12 cellular contexts compared by ENCODE assay signal in the genomic region with DNA sequence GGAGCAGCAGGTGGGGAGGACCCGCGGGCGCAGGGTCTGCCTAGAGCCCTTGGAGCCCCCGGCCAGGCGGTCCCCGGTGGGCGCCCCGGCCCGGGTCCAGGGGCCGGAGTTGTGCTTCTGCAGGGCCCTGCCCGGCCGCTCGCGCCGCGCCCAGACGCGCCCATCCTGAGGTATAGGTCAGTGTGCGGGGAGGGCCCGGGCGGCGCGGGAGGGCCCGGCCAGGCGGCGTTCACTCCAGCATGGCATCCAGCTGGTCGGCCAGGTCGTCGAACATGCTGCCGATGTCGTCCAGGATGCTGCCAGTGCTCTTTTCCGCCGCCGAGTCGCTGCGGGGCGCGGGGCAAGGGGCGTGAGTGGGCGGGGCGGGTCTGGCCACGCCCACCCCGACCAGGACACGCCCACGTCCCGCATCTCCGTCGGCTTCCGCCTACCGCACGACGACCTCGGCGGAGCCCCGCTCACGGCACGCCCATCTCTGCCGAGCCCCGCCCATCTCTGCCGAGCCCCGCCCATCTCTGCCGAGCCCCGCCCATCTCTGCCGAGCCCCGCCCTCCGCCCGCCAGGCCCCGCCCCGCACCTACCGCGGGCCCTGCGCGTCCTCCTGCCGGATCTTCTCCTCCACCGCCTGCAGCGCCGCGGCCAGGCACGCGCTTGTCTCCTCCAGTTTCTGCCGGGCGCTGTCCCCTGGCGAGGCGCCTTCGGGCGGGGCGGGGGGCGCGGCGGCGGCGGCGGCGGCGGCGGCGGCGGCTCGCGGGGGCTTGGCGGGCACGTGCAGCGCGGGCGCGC. TPM values are rescaled to one million over a fixed set of nuclear protein-coding genes. Genes with fewer than 3 reads are reported as not detected.
DNase-seq lines count a peak whose midpoint lies in the region; ATAC-seq, FAIRE-seq and TF ChIP-seq lines count a peak whose summit lies in the region.
"Had no signal": no experiment of that assay in that cellular context is flagged by ENCODE, and none has a peak within 500 bp of the region (broad histone marks: within the 10 kb centered on the region; RNA-seq: fewer than 3 reads in every experiment).

No MANE protein-coding gene starts in this region.

- H3K4me2 ChIP-seq in HCT116 (ENCODE audit: low read length): no peak overlapping the region
- H3K4me2 ChIP-seq in endothelial cell of umbilical vein (ENCODE audit: insufficient read depth, low read length): no peak overlapping the region

- TF ChIP-seq POLR2A in HCT116 (IDR thresholded peaks at IDR 0.05; ENCODE audit: borderline replicate concordance, extremely low read depth, insufficient read depth, insufficient read length): no peak
- TF ChIP-seq POLR2A in endothelial cell of umbilical vein (IDR thresholded peaks at IDR 0.05; ENCODE audit: low read depth, low read length): peak; percentile 53

- no peak for DNase-seq in HCT116 (ENCODE audit: low read depth, low spot score)
- peak; percentile 26 for DNase-seq in activated CD4-positive, alpha-beta T cell treated with anti-CD3 and anti-CD28 coated beads, Interleukin-2, amount 50 U/mL, for 1 hour
- DNase-seq in endothelial cell of umbilical vein (ENCODE audit: low read depth, low spot score): peak; percentile 44
- peak; percentile 18 to 26 for DNase-seq in stimulated activated CD4-positive, alpha-beta T cell treated with anti-CD3 and anti-CD28 coated beads, Interleukin-15, amount 100 ng/mL, for 48 hours (ENCODE audit: low read depth in 2 of 2)
- DNase-seq in activated T-helper 2 cell treated with anti-CD3 and anti-CD28 coated beads, Interferon-gamma antibody, Interleukin-2, Interleukin-4, amounts not matched to agents 10 μg/mL and 5 μg/mL and 100 μg/mL, durations not matched to agents 14 hours and 24 hours and 36 hours (ENCODE audit: low spot score): no peak
- DNase-seq in AG08396 (ENCODE audit: low spot score): no peak
- no peak for DNase-seq in KG1 (lab: John Stamatoyannopoulos, UW)
- no peak for DNase-seq in NCI-H1105 treated with DMSO at 0.1 percent for 48 hours (lab: John Stamatoyannopoulos, UW)
- DNase-seq: midbrain, NCI-H510A had no signal

- H3K4me3 ChIP-seq in HCT116 (replicated peaks in 1 of 2; ENCODE audit: low read depth in 1 of 2, low read length in 2 of 2) (no peak overlapping the region), endothelial cell of umbilical vein (replicated peaks in 1 of 3; ENCODE audit: insufficient read depth in 1 of 3, low read depth in 1 of 3, low read length in 3 of 3) (no peak overlapping the region)
- H3K4me3 ChIP-seq: vagina had no signal

- no peaks in the 10 kb centered on the region for H3K4me1 Mint-ChIP-seq in activated T-helper 2 cell treated with anti-CD3 and anti-CD28 coated beads, Interferon-gamma antibody, Interleukin-2, Interleukin-4, amounts not matched to agents 10 μg/mL and 5 μg/mL and 100 μg/mL, durations not matched to agents 14 hours and 24 hours and 36 hours (ENCODE audit: low read depth)

- no peaks in the 10 kb centered on the region for H4K20me1 ChIP-seq in HCT116 (ENCODE audit: insufficient read depth)
- H4K20me1 ChIP-seq in endothelial cell of umbilical vein (replicated peaks; ENCODE audit: control insufficient read depth, extremely low read depth, insufficient read depth, low read length): no peaks in the 10 kb centered on the region

- intact Hi-C loops in HCT116 (cut with micrococcal nuclease) (no loop called here), endothelial cell of umbilical vein (cut with micrococcal nuclease) (no loop called here)
- intact Hi-C loops in activated T-helper 2 cell treated with anti-CD3 and anti-CD28 coated beads, Interferon-gamma antibody, Interleukin-2, Interleukin-4, amounts not matched to agents 10 μg/mL and 5 μg/mL and 100 μg/mL, durations not matched to agents 14 hours and 24 hours and 36 hours (cut with micrococcal nuclease): no loop called here

- H3K4me3 Mint-ChIP-seq in activated T-helper 2 cell treated with anti-CD3 and anti-CD28 coated beads, Interferon-gamma antibody, Interleukin-2, Interleukin-4, amounts not matched to agents 10 μg/mL and 5 μg/mL and 100 μg/mL, durations not matched to agents 14 hours and 24 hours and 36 hours (ENCODE audit: low read depth): no peak overlapping the region

- H3K36me3 Mint-ChIP-seq in activated T-helper 2 cell treated with anti-CD3 and anti-CD28 coated beads, Interferon-gamma antibody, Interleukin-2, Interleukin-4, amounts not matched to agents 10 μg/mL and 5 μg/mL and 100 μg/mL, durations not matched to agents 14 hours and 24 hours and 36 hours (ENCODE audit: low read depth): peaks cover 17% of the 10 kb centered on the region

- dilution Hi-C loops in endothelial cell of umbilical vein (cut with MboI; ENCODE audit: extremely low pct_ligation_motif_present, low sequenced_read_pairs): no loop called here

- no peaks in the 10 kb centered on the region for H3K9me2 ChIP-seq in HCT116 (ENCODE audit: insufficient read depth)

- RAD21 ChIA-PET in HCT116 (lab: Charles Lee; ENCODE audit: low non-redundant PET in 1 of 2, low total read pairs in 2 of 2, uncharacterized antibody in 2 of 2, unreplicated experiment in 2 of 2): no interaction called here

- peaks cover 0 to 5% of the 10 kb centered on the region in 2 experiments; a peak in 1 of 4 replicates for H3K4me1 ChIP-seq in HCT116 (ENCODE audit: control insufficient read depth in 1 of 2, insufficient read depth in 2 of 2, low read length in 2 of 2)
- no peaks in the 10 kb centered on the region for H3K4me1 ChIP-seq in endothelial cell of umbilical vein (ENCODE audit: control insufficient read depth, extremely low read depth, insufficient read depth, low read length)

- H2AFZ ChIP-seq in HCT116 (ENCODE audit: low read depth, low read length, poor library complexity, severe bottlenecking) (no peak overlapping the region), endothelial cell of umbilical vein (ENCODE audit: low read depth, low read length) (no peak overlapping the region)

- H3K9ac ChIP-seq in HCT116 (ENCODE audit: low read length) (no peak overlapping the region), endothelial cell of umbilical vein (replicated peaks; ENCODE audit: extremely low read depth, insufficient read depth, low read length) (no peak overlapping the region)

- no peaks in the 10 kb centered on the region for H3K9me3 Mint-ChIP-seq in activated T-helper 2 cell treated with anti-CD3 and anti-CD28 coated beads, Interferon-gamma antibody, Interleukin-2, Interleukin-4, amounts not matched to agents 10 μg/mL and 5 μg/mL and 100 μg/mL, durations not matched to agents 14 hours and 24 hours and 36 hours

- H3K27ac Mint-ChIP-seq in activated T-helper 2 cell treated with anti-CD3 and anti-CD28 coated beads, Interferon-gamma antibody, Interleukin-2, Interleukin-4, amounts not matched to agents 10 μg/mL and 5 μg/mL and 100 μg/mL, durations not matched to agents 14 hours and 24 hours and 36 hours: no peak overlapping the region

- no peak for TF ChIP-seq RAD21 in HCT116 (IDR thresholded peaks at IDR 0.05; ENCODE audit: low read depth)

- peaks cover 8 to 17% of the 10 kb centered on the region in 2 experiments; a peak in 2 of 4 replicates for H3K36me3 ChIP-seq in HCT116 (ENCODE audit: control insufficient read depth in 1 of 2, insufficient read depth in 2 of 2, low read length in 2 of 2)
- peaks cover 16 to 32% of the 10 kb centered on the region in 2 experiments for H3K36me3 ChIP-seq in endothelial cell of umbilical vein (ENCODE audit: control insufficient read depth in 2 of 2, extremely low read depth in 1 of 2, insufficient read depth in 2 of 2, low read length in 2 of 2)

- CTCF ChIA-PET in HCT116 (lab: Charles Lee) (no interaction called here), endothelial cell of umbilical vein (lab: Charles Lee) (no interaction called here)

- H3K9me1 ChIP-seq in endothelial cell of umbilical vein (replicated peaks; ENCODE audit: control insufficient read depth, extremely low read depth, insufficient read depth, low read length): no peaks in the 10 kb centered on the region

- H3K27me3 Mint-ChIP-seq in activated T-helper 2 cell treated with anti-CD3 and anti-CD28 coated beads, Interferon-gamma antibody, Interleukin-2, Interleukin-4, amounts not matched to agents 10 μg/mL and 5 μg/mL and 100 μg/mL, durations not matched to agents 14 hours and 24 hours and 36 hours (ENCODE audit: low read depth): no peaks in the 10 kb centered on the region

- H3K27ac ChIP-seq in HCT116 (ENCODE audit: low read depth, low read length): peak overlapping the region; percentile 35; the same call in 1 of the 2 replicates
- no peak overlapping the region for H3K27ac ChIP-seq in endothelial cell of umbilical vein (ENCODE audit: insufficient read depth, low read depth, low read length)
- H3K27ac ChIP-seq: vagina had no signal

- peak; percentile 81 for ATAC-seq in HCT116

- no peaks in the 10 kb centered on the region for H3K9me3 ChIP-seq in HCT116 (ENCODE audit: control insufficient read depth in 1 of 2, insufficient read depth in 1 of 2, low read depth in 1 of 2, low read length in 2 of 2)
- H3K9me3 ChIP-seq in endothelial cell of umbilical vein (replicated peaks; ENCODE audit: control insufficient read depth, insufficient read depth, low read length): no peaks in the 10 kb centered on the region
- H3K9me3 ChIP-seq: vagina had no signal

- peak; percentile 75 for FAIRE-seq in endothelial cell of umbilical vein (lab: Jason Lieb, UNC)
- FAIRE-seq: endometrium had no signal

- POLR2A ChIA-PET in HCT116 (lab: Charles Lee): interaction anchor here (1.4 kb wide), 1 partner anchor 23 kb away, joined by 6 read pairs; a partner anchor contains a TSS
- POLR2A ChIA-PET in endothelial cell of umbilical vein (lab: Charles Lee): interaction anchor here (1.1 kb wide), 1 partner anchor 23 kb away, joined by 3 read pairs; a partner anchor contains a TSS

- no peaks in the 10 kb centered on the region for H3K79me2 ChIP-seq in HCT116 (ENCODE audit: insufficient read depth, low read length)
- peaks cover 5% of the 10 kb centered on the region for H3K79me2 ChIP-seq in endothelial cell of umbilical vein (ENCODE audit: control insufficient read depth, insufficient read depth, low read length)

- H3K27me3 ChIP-seq in HCT116 (ENCODE audit: insufficient read depth, low read length): no peaks in the 10 kb centered on the region
- no peaks in the 10 kb centered on the region for H3K27me3 ChIP-seq in endothelial cell of umbilical vein (ENCODE audit: control insufficient read depth in 2 of 2, insufficient read depth in 2 of 2, low read length in 2 of 2)
- H3K27me3 ChIP-seq: vagina had no signal

- TF ChIP-seq CTCF in HCT116 (IDR thresholded peaks at IDR 0.05 in 2 of 3, conservative IDR thresholded peaks at IDR 0.05 in 1 of 3; ENCODE audit: borderline replicate concordance in 1 of 3, insufficient read depth in 1 of 3, low read depth in 2 of 3, low read length in 2 of 3) (no peak), endothelial cell of umbilical vein (IDR thresholded peaks at IDR 0.05; ENCODE audit: extremely low read depth in 1 of 2, insufficient read depth in 1 of 2, low read depth in 1 of 2, low read length in 2 of 2) (no peak)

- no TSS peak for BruUV-seq in HCT116 (replicated peaks; lab: Mats Ljungman, UMichigan)
- BruUV-seq in endothelial cell of umbilical vein (replicated peaks; lab: Mats Ljungman, UMichigan): no TSS peak

RNA-seq across cellular contexts. Expression of a gene that starts 17.9 kb away (rescaled TPM):
- 5.9 TPM for total RNA-seq in HCT116 (2021; ENCODE audit: unreplicated experiment)
- polyA plus RNA-seq in HCT116 (2012): 2.3 and 3.2 TPM in 2 replicates
- 0.35 and 0.58 TPM in 2 replicates for total RNA-seq in endothelial cell of umbilical vein
- 0.10 and 0.11 TPM in 2 replicates for polyA plus RNA-seq in endothelial cell of umbilical vein
- 0.01 and 0.23 TPM in 2 replicates for polyA plus RNA-seq in endothelial cell of umbilical vein (2011; cell fraction: cytosol; rRNA removed)
- polyA plus RNA-seq in endothelial cell of umbilical vein (2011; cell fraction: nucleus; rRNA removed): 0.41 and 0.68 TPM in 2 replicates
- polyA plus RNA-seq in endothelial cell of umbilical vein (2012): 0.08 and 0.27 TPM in 2 replicates
- 0.12 and 0.68 TPM in 2 replicates for polyA minus RNA-seq in endothelial cell of umbilical vein
- not detected for polyA minus RNA-seq in endothelial cell of umbilical vein (2011; cell fraction: cytosol; rRNA and poly(A)+ RNA removed)
- 0.53 TPM in 1 of 2 replicates, not detected in the other for polyA minus RNA-seq in endothelial cell of umbilical vein (2011; cell fraction: nucleus; rRNA and poly(A)+ RNA removed)
- 0.48 and 1.0 TPM in 2 replicates for total RNA-seq in activated T-helper 2 cell treated with anti-CD3 and anti-CD28 coated beads, Interferon-gamma antibody, Interleukin-2, Interleukin-4, amounts not matched to agents 10 μg/mL and 5 μg/mL and 100 μg/mL, durations not matched to agents 14 hours and 24 hours and 36 hours

RNA-seq across cellular contexts. Expression of a gene that starts 22.9 kb away (rescaled TPM):
- 160 TPM for total RNA-seq in HCT116 (2021; ENCODE audit: unreplicated experiment)
- polyA plus RNA-seq in HCT116 (2012): 125 and 134 TPM in 2 replicates
- 141 and 159 TPM in 2 replicates for total RNA-seq in endothelial cell of umbilical vein
- 175 and 191 TPM in 2 replicates for polyA plus RNA-seq in endothelial cell of umbilical vein
- 135 and 165 TPM in 2 replicates for polyA plus RNA-seq in endothelial cell of umbilical vein (2011; cell fraction: cytosol; rRNA removed)
- 229 and 253 TPM in 2 replicates for polyA plus RNA-seq in endothelial cell of umbilical vein (2011; cell fraction: nucleus; rRNA removed)
- 99.6 and 120 TPM in 2 replicates for polyA plus RNA-seq in endothelial cell of umbilical vein (2012)
- 121 and 138 TPM in 2 replicates for polyA minus RNA-seq in endothelial cell of umbilical vein
- polyA minus RNA-seq in endothelial cell of umbilical vein (2011; cell fraction: cytosol; rRNA and poly(A)+ RNA removed): 49.9 TPM
- 41.3 and 68.6 TPM in 2 replicates for polyA minus RNA-seq in endothelial cell of umbilical vein (2011; cell fraction: nucleus; rRNA and poly(A)+ RNA removed)
- 69.8 and 70.7 TPM in 2 replicates for total RNA-seq in activated T-helper 2 cell treated with anti-CD3 and anti-CD28 coated beads, Interferon-gamma antibody, Interleukin-2, Interleukin-4, amounts not matched to agents 10 μg/mL and 5 μg/mL and 100 μg/mL, durations not matched to agents 14 hours and 24 hours and 36 hours

RNA-seq across cellular contexts. Expression of a gene that starts 26.7 kb away (rescaled TPM):
- total RNA-seq in HCT116 (2021; ENCODE audit: unreplicated experiment) (58.7 TPM), endothelial cell of umbilical vein (36.9 and 37.0 TPM in 2 replicates)
- 90.9 and 100 TPM in 2 replicates for polyA plus RNA-seq in HCT116 (2012)
- 129 and 181 TPM in 2 replicates for polyA plus RNA-seq in endothelial cell of umbilical vein
- polyA plus RNA-seq in endothelial cell of umbilical vein (2011; cell fraction: cytosol; rRNA removed): 71.5 and 92.6 TPM in 2 replicates
- polyA plus RNA-seq in endothelial cell of umbilical vein (2011; cell fraction: nucleus; rRNA removed): 102 and 105 TPM in 2 replicates
- polyA plus RNA-seq in endothelial cell of umbilical vein (2012): 45.6 and 48.9 TPM in 2 replicates
- 67.2 and 72.7 TPM in 2 replicates for polyA minus RNA-seq in endothelial cell of umbilical vein
- 69.1 TPM for polyA minus RNA-seq in endothelial cell of umbilical vein (2011; cell fraction: cytosol; rRNA and poly(A)+ RNA removed)
- 35.5 and 46.6 TPM in 2 replicates for polyA minus RNA-seq in endothelial cell of umbilical vein (2011; cell fraction: nucleus; rRNA and poly(A)+ RNA removed)
- 54.3 and 56.4 TPM in 2 replicates for total RNA-seq in activated T-helper 2 cell treated with anti-CD3 and anti-CD28 coated beads, Interferon-gamma antibody, Interleukin-2, Interleukin-4, amounts not matched to agents 10 μg/mL and 5 μg/mL and 100 μg/mL, durations not matched to agents 14 hours and 24 hours and 36 hours

RNA-seq across cellular contexts. Expression of a gene that starts 30.1 kb away (rescaled TPM):
- total RNA-seq in HCT116 (2021; ENCODE audit: unreplicated experiment) (44.9 TPM), endothelial cell of umbilical vein (0.91 and 1.6 TPM in 2 replicates)
- polyA plus RNA-seq in HCT116 (2012): 43.9 and 46.7 TPM in 2 replicates
- 2.0 and 3.1 TPM in 2 replicates for polyA plus RNA-seq in endothelial cell of umbilical vein
- 1.1 and 1.8 TPM in 2 replicates for polyA plus RNA-seq in endothelial cell of umbilical vein (2011; cell fraction: cytosol; rRNA removed)
- 11.3 and 12.3 TPM in 2 replicates for polyA plus RNA-seq in endothelial cell of umbilical vein (2011; cell fraction: nucleus; rRNA removed)
- 0.82 and 1.3 TPM in 2 replicates for polyA plus RNA-seq in endothelial cell of umbilical vein (2012)
- 1.3 and 1.8 TPM in 2 replicates for polyA minus RNA-seq in endothelial cell of umbilical vein
- 6.5 TPM for polyA minus RNA-seq in endothelial cell of umbilical vein (2011; cell fraction: cytosol; rRNA and poly(A)+ RNA removed)
- 1.3 and 2.3 TPM in 2 replicates for polyA minus RNA-seq in endothelial cell of umbilical vein (2011; cell fraction: nucleus; rRNA and poly(A)+ RNA removed)
- total RNA-seq in activated T-helper 2 cell treated with anti-CD3 and anti-CD28 coated beads, Interferon-gamma antibody, Interleukin-2, Interleukin-4, amounts not matched to agents 10 μg/mL and 5 μg/mL and 100 μg/mL, durations not matched to agents 14 hours and 24 hours and 36 hours: 0.46 and 0.59 TPM in 2 replicates

RNA-seq across cellular contexts. Expression of a gene that starts 32.1 kb away (rescaled TPM):
- total RNA-seq in HCT116 (2021; ENCODE audit: unreplicated experiment) (9.8 TPM), endothelial cell of umbilical vein (8.4 and 10.2 TPM in 2 replicates)
- 7.8 and 8.4 TPM in 2 replicates for polyA plus RNA-seq in HCT116 (2012)
- polyA plus RNA-seq in endothelial cell of umbilical vein: 5.6 and 9.3 TPM in 2 replicates
- polyA plus RNA-seq in endothelial cell of umbilical vein (2011; cell fraction: cytosol; rRNA removed): 0.74 and 1.7 TPM in 2 replicates
- polyA plus RNA-seq in endothelial cell of umbilical vein (2011; cell fraction: nucleus; rRNA removed): 36.8 and 41.2 TPM in 2 replicates
- 3.4 and 7.5 TPM in 2 replicates for polyA plus RNA-seq in endothelial cell of umbilical vein (2012)
- polyA minus RNA-seq in endothelial cell of umbilical vein: 1.2 and 1.4 TPM in 2 replicates
- 2.0 TPM for polyA minus RNA-seq in endothelial cell of umbilical vein (2011; cell fraction: cytosol; rRNA and poly(A)+ RNA removed)
- polyA minus RNA-seq in endothelial cell of umbilical vein (2011; cell fraction: nucleus; rRNA and poly(A)+ RNA removed): 3.2 and 5.7 TPM in 2 replicates
- total RNA-seq in activated T-helper 2 cell treated with anti-CD3 and anti-CD28 coated beads, Interferon-gamma antibody, Interleukin-2, Interleukin-4, amounts not matched to agents 10 μg/mL and 5 μg/mL and 100 μg/mL, durations not matched to agents 14 hours and 24 hours and 36 hours: 24.6 and 25.2 TPM in 2 replicates

Comparison
In these comparisons a context has a peak if more than half of its experiments do, and no peak if none do; other contexts are left out.
1. DNase-seq: peak in activated CD4-positive, alpha-beta T cell treated with anti-CD3 and anti-CD28 coated beads, Interleukin-2, amount 50 U/mL, for 1 hour (single experiment), endothelial cell of umbilical vein (single experiment) and stimulated activated CD4-positive, alpha-beta T cell treated with anti-CD3 and anti-CD28 coated beads, Interleukin-15, amount 100 ng/mL, for 48 hours (2 of 2); none in HCT116 (single experiment), activated T-helper 2 cell treated with anti-CD3 and anti-CD28 coated beads, Interferon-gamma antibody, Interleukin-2, Interleukin-4, amounts not matched to agents 10 μg/mL and 5 μg/mL and 100 μg/mL, durations not matched to agents 14 hours and 24 hours and 36 hours (single experiment), AG08396 (single experiment), KG1 (single experiment) and NCI-H1105 treated with DMSO at 0.1 percent for 48 hours (single experiment).